17 cellular contexts compared by ENCODE assay signal in genomic region chr11:78284261-78284660, GRCh38.
DNase-seq lines count a peak whose midpoint lies in the region; FAIRE-seq and TF ChIP-seq lines count a peak whose summit lies in the region.
"Had no signal": no experiment of that assay in that cellular context is flagged by ENCODE, and none has a peak within 500 bp of the region (broad histone marks: within the 10 kb centered on the region; RNA-seq: fewer than 3 reads in every experiment).

No MANE protein-coding gene starts in this region.

- DNase-seq in DMS153 (lab: John Stamatoyannopoulos, UW) (no peak), Kasumi-1 (lab: John Stamatoyannopoulos, UW) (no peak), D721Med (ENCODE audit: insufficient read length, low spot score) (no peak)
- DNase-seq: C1 segment of cervical spinal cord; Calu3; CD4-positive, alpha-beta memory T cell; COR-L47; DMS79; GF-D8; GOT3; HFFc6 had no signal

- H3K36me3 ChIP-seq in KOPT-K1 (ENCODE audit: insufficient read depth, low read length) (peaks cover 14% of the 10 kb centered on the region), neutrophil (peaks cover 16% of the 10 kb centered on the region), thymus (ENCODE audit: control insufficient read depth, insufficient read depth) (peaks cover 9% of the 10 kb centered on the region)
- H3K36me3 ChIP-seq: HAP-1 had no signal

- H3K27ac ChIP-seq in KOPT-K1 (ENCODE audit: low read depth, low read length, poor library complexity, severe bottlenecking) (peak overlapping the region; percentile 100), neutrophil (peak overlapping the region; percentile 59), thymus (ENCODE audit: low read depth) (peak overlapping the region; percentile 8)

- H3K9me3 ChIP-seq in KOPT-K1 (ENCODE audit: insufficient read depth, low read length, poor library complexity, severe bottlenecking) (no peaks in the 10 kb centered on the region), neutrophil (no peaks in the 10 kb centered on the region), thymus (ENCODE audit: control insufficient read depth) (no peaks in the 10 kb centered on the region)

- H3K27me3 ChIP-seq in neutrophil (no peaks in the 10 kb centered on the region), thymus (ENCODE audit: control insufficient read depth, insufficient read depth) (no peaks in the 10 kb centered on the region)

- TF ChIP-seq CTCF in neutrophil (IDR thresholded peaks at IDR 0.05) (no peak), D721Med (IDR thresholded peaks at IDR 0.05; ENCODE audit: insufficient read depth, missing control alignments) (no peak)

- no peak for FAIRE-seq in D721Med (lab: Jason Lieb, UNC)
- FAIRE-seq: GM12892, H54 had no signal

- WGBS in thymus: 86% methylated on average over 5 of the region's 5 CpGs

- H3K4me3 ChIP-seq in neutrophil (ENCODE audit: low read depth in 1 of 2, low read length in 1 of 2) (no peak overlapping the region), thymus (ENCODE audit: low read length) (no peak overlapping the region)
- H3K4me3 ChIP-seq: HAP-1 had no signal

- H3K4me1 ChIP-seq in neutrophil (ENCODE audit: control insufficient read depth in 1 of 2, insufficient read depth in 1 of 2, low read depth in 1 of 2, low read length in 1 of 2): peaks cover 43 to 51% of the 10 kb centered on the region in 2 experiments
- peaks cover 38% of the 10 kb centered on the region for H3K4me1 ChIP-seq in thymus (ENCODE audit: control insufficient read depth, insufficient read depth, low read length)
- H3K4me1 ChIP-seq: HAP-1 had no signal

Comparison
In these comparisons a context has a peak if more than half of its experiments do, and no peak if none do; other contexts are left out.
1. H3K27ac ChIP-seq: peak in every context shown above with its lines; median percentile 100 in KOPT-K1; 59 in neutrophil; 8 in thymus.